21 cellular contexts compared by ENCODE assay signal in the genomic region with DNA sequence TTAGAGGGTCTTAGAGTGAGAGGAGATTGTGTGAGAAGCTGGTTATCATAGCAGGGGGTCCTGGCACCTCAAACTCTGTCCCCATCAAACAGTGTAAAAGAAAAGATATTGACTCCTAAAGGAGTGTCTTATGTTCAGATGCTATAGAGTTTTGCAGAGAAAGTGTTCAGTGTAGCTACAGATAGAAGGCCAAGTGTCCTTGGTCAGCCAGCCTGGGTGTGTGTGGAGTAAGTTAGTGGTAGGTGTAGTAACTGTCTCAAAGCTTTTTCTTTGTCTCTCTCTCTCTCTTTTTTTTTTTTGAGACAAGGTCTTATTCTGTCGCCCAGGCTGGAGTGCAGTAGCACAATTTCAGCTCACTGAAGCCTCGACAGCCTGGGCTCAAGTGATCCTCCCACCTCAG. TPM values are rescaled to one million over a fixed set of nuclear protein-coding genes. Genes with fewer than 3 reads are reported as not detected.
DNase-seq lines count a peak whose midpoint lies in the region; ATAC-seq and TF ChIP-seq lines count a peak whose summit lies in the region.
"Had no signal": no experiment of that assay in that cellular context is flagged by ENCODE, and none has a peak within 500 bp of the region (broad histone marks: within the 10 kb centered on the region; RNA-seq: fewer than 3 reads in every experiment).

No MANE protein-coding gene starts in this region.

- CTCF ChIA-PET in activated CD8-positive, alpha-beta T cell treated with anti-CD3 and anti-CD28 coated beads for 36 hours (lab: Charles Lee): interaction anchor here (0.9 to 2.1 kb wide), 2 partner anchors 42 to 88 kb away, joined by 3 to 8 read pairs; no protein-coding TSS in a partner anchor

- peaks cover 44% of the 10 kb centered on the region for H3K4me1 Mint-ChIP-seq in HFFc6 (ENCODE audit: low read depth)
- H3K4me1 Mint-ChIP-seq in nephron progenitor cell: peaks cover 21% of the 10 kb centered on the region
- H3K4me1 Mint-ChIP-seq in activated CD8-positive, alpha-beta T cell treated with anti-CD3 and anti-CD28 coated beads for 36 hours (ENCODE audit: low read depth): peaks cover 52% of the 10 kb centered on the region

- no peak overlapping the region for H3K4me3 ChIP-seq in ACC112 (ENCODE audit: low read depth, low read length)
- H3K4me3 ChIP-seq in BE2C (ENCODE audit: low read depth, low read length): no peak overlapping the region
- H3K4me3 ChIP-seq: pancreas, sigmoid colon, suprapubic skin had no signal

- H3K36me3 Mint-ChIP-seq in HFFc6 (ENCODE audit: low read depth) (no peaks in the 10 kb centered on the region), nephron progenitor cell (ENCODE audit: low read depth) (peaks cover 4% of the 10 kb centered on the region)
- H3K36me3 Mint-ChIP-seq in activated CD8-positive, alpha-beta T cell treated with anti-CD3 and anti-CD28 coated beads for 36 hours (ENCODE audit: low read depth): no peaks in the 10 kb centered on the region

- peaks cover 60% of the 10 kb centered on the region for H3K79me2 ChIP-seq in ACC112 (ENCODE audit: control insufficient read depth, insufficient read depth, low read length, unreplicated experiment)

- POLR2A ChIA-PET in activated CD8-positive, alpha-beta T cell treated with anti-CD3 and anti-CD28 coated beads for 36 hours (lab: Charles Lee): interaction anchor here (0.7 kb wide), 1 partner anchor 14 kb away, joined by 3 read pairs; no protein-coding TSS in a partner anchor

- no peak for DNase-seq in HFFc6
- DNase-seq in epithelial cell of prostate (ENCODE audit: low read depth, low spot score): no peak
- no peak for DNase-seq in nephron progenitor cell
- no peak for DNase-seq in activated CD8-positive, alpha-beta T cell treated with anti-CD3 and anti-CD28 coated beads for 36 hours
- DNase-seq in BE2C: no peak
- DNase-seq in MV-4-11 (lab: John Stamatoyannopoulos, UW): no peak
- DNase-seq in stimulated activated CD4-positive, alpha-beta T cell treated with anti-CD3 and anti-CD28 coated beads, Interleukin-15, amount 100 ng/mL, for 24 hours: no peak
- DNase-seq: activated CD8-positive, alpha-beta T cell treated with anti-CD3 and anti-CD28 coated beads, Interleukin-2, amount 10 ng/mL, durations not matched to agents 7 days and 5 days; activated naive CD4-positive, alpha-beta T cell; aorta; DMS79 treated with DMSO at 0.1 percent for 48 hours; naive thymus-derived CD4-positive, alpha-beta T cell; NCI-H1694 treated with DMSO at 0.1 percent for 48 hours; NCI-H526; pancreas; RPMI8226; sigmoid colon; T1000 had no signal

- H3K4me3 Mint-ChIP-seq in HFFc6 (peak overlapping the region; percentile 78; the same call in 1 of the 2 replicates), nephron progenitor cell (no peak overlapping the region)
- no peak overlapping the region for H3K4me3 Mint-ChIP-seq in activated CD8-positive, alpha-beta T cell treated with anti-CD3 and anti-CD28 coated beads for 36 hours
- H3K4me3 Mint-ChIP-seq: activated CD8-positive, alpha-beta T cell treated with anti-CD3 and anti-CD28 coated beads, Interleukin-2, amount 10 ng/mL, durations not matched to agents 7 days and 5 days; memory B cell had no signal

- no peaks in the 10 kb centered on the region for H3K27me3 ChIP-seq in ACC112 (ENCODE audit: insufficient read depth, low read length)
- H3K27me3 ChIP-seq in BE2C: no peaks in the 10 kb centered on the region
- H3K27me3 ChIP-seq: pancreas, sigmoid colon, suprapubic skin had no signal

- no peaks in the 10 kb centered on the region for H3K27me3 Mint-ChIP-seq in HFFc6 (ENCODE audit: insufficient read depth)
- H3K27me3 Mint-ChIP-seq in nephron progenitor cell (ENCODE audit: low read depth, poor library complexity): no peaks in the 10 kb centered on the region
- no peaks in the 10 kb centered on the region for H3K27me3 Mint-ChIP-seq in activated CD8-positive, alpha-beta T cell treated with anti-CD3 and anti-CD28 coated beads for 36 hours
- H3K27me3 Mint-ChIP-seq: memory B cell; naive thymus-derived CD4-positive, alpha-beta T cell had no signal

- H3K9me3 Mint-ChIP-seq in HFFc6: no peaks in the 10 kb centered on the region
- no peaks in the 10 kb centered on the region for H3K9me3 Mint-ChIP-seq in nephron progenitor cell
- H3K9me3 Mint-ChIP-seq in activated CD8-positive, alpha-beta T cell treated with anti-CD3 and anti-CD28 coated beads for 36 hours: no peaks in the 10 kb centered on the region
- H3K9me3 Mint-ChIP-seq: memory B cell had no signal

- H3K27ac ChIP-seq in ACC112 (ENCODE audit: low read depth, low read length): peak overlapping the region; percentile 4; the same call in 1 of the 2 replicates
- peak overlapping the region; percentile 75 for H3K27ac ChIP-seq in epithelial cell of prostate
- H3K27ac ChIP-seq: pancreas, suprapubic skin had no signal

- H3K27ac Mint-ChIP-seq in HFFc6 (peak overlapping the region; percentile 92), nephron progenitor cell (peak overlapping the region; percentile 73)
- H3K27ac Mint-ChIP-seq in activated CD8-positive, alpha-beta T cell treated with anti-CD3 and anti-CD28 coated beads for 36 hours: no peak overlapping the region
- H3K27ac Mint-ChIP-seq: activated CD8-positive, alpha-beta T cell treated with anti-CD3 and anti-CD28 coated beads, Interleukin-2, amount 10 ng/mL, durations not matched to agents 7 days and 5 days; memory B cell had no signal

- H3K4me1 ChIP-seq in ACC112 (ENCODE audit: control insufficient read depth, insufficient read depth, low read length, unreplicated experiment) (peaks cover 34% of the 10 kb centered on the region), BE2C (no peaks in the 10 kb centered on the region; the same call in 1 of the 2 replicates)

- H2AFZ ChIP-seq in ACC112 (ENCODE audit: low read length, unreplicated experiment): no peak overlapping the region

- TF ChIP-seq CTCF in HFFc6 (IDR thresholded peaks at IDR 0.05) (no peak), nephron progenitor cell (IDR thresholded peaks at IDR 0.05) (no peak), BE2C (IDR thresholded peaks at IDR 0.05; ENCODE audit: low read depth, low read length) (no peak)
- no peak for TF ChIP-seq CTCF in activated CD8-positive, alpha-beta T cell treated with anti-CD3 and anti-CD28 coated beads for 36 hours (IDR thresholded peaks at IDR 0.05)

- intact Hi-C loops in activated CD8-positive, alpha-beta T cell treated with anti-CD3 and anti-CD28 coated beads for 36 hours (cut with micrococcal nuclease): no loop called here

- no peak for ATAC-seq in activated CD8-positive, alpha-beta T cell treated with anti-CD3 and anti-CD28 coated beads for 36 hours
- ATAC-seq: activated CD8-positive, alpha-beta T cell treated with anti-CD3 and anti-CD28 coated beads, Interleukin-2, amount 10 ng/mL, durations not matched to agents 7 days and 5 days had no signal

- H3K36me3 ChIP-seq in ACC112 (ENCODE audit: insufficient read depth, low read length) (no peaks in the 10 kb centered on the region), BE2C (no peaks in the 10 kb centered on the region)
- H3K36me3 ChIP-seq: pancreas, sigmoid colon, suprapubic skin had no signal

- H3K9me3 ChIP-seq in BE2C: no peaks in the 10 kb centered on the region
- H3K9me3 ChIP-seq: pancreas, sigmoid colon, suprapubic skin had no signal

RNA-seq across cellular contexts. Expression of gene CAMTA1, which starts 17.2 kb away (rescaled TPM):
- total RNA-seq in HFFc6 (2021; fragmentation: NEBNext Ultra II Directional; extraction: Animal tissue kit (Norgen Biotek cat#: 25700)): 10 to 100 TPM; 78.1 to 96.6 (median 86.1) TPM
- total RNA-seq in activated CD8-positive, alpha-beta T cell treated with anti-CD3 and anti-CD28 coated beads for 36 hours: 10 to 100 TPM; 67.7 to 70.9 TPM
- polyA plus RNA-seq in BE2C (2012; ENCODE audit: insufficient read depth, insufficient read length, low read depth): 61.8 TPM
